ENCODE assay signal across 8 cellular contexts in the genomic region with DNA sequence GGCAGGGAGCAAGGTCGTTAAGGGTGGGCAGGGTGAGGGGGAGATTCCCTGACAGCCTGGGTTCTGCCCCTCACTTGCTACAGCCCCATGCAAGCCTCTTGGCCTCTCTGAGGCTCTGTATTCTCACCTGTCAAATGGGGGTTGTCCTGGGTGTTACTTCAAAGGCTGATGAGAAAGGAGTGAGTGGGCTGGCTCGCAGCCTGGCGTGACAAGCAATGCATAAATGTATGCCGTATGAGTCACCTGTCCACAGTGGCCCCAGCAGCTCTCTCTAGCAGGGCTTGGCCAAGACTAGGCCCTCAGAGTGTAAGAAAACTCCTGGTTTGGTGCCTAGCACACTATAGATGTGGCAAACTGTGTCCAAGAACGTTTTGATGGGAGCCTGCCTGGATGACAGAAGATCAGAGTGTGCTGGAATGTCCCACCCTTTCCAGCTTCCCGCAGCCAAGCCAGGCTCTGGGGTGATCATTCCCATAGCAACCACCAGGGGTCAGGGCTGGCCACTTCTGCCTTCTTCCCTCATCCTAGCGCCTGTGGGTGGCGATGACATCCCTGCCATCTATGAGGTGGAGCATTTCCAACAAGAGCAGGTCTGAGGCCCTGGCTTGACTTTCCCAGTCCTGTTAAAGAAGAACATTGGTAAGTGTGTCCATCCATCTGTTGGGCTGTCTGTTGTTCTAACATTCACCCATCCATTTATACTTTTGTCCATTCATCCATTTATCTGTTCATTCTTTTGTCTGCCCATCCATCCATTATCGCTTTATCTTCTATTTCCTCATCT.
DNase-seq lines count a peak whose midpoint lies in the region; ATAC-seq and TF ChIP-seq lines count a peak whose summit lies in the region.

No MANE protein-coding gene starts in this region.

- H3K4me3 Mint-ChIP-seq in memory B cell = no peak overlapping the region

- H3K27me3 Mint-ChIP-seq in memory B cell = peaks cover 10% of the 10 kb centered on the region

- ATAC-seq in GM19035 (IDR thresholded peaks at IDR 0.05; ENCODE audit: unreplicated experiment) (peak; percentile 79), HG03342 (IDR thresholded peaks at IDR 0.05; ENCODE audit: unreplicated experiment) (peak; percentile 75), memory B cell (ENCODE audit: low read depth) (peak; percentile 79)

- peak; percentile 90 for TF ChIP-seq CTCF in C4-2B (conservative IDR thresholded peaks at IDR 0.05)

- peaks cover 15% of the 10 kb centered on the region for H3K4me1 Mint-ChIP-seq in memory B cell

- peaks cover 4% of the 10 kb centered on the region for H3K9me3 Mint-ChIP-seq in memory B cell

- no peak overlapping the region for H3K27ac ChIP-seq in C4-2B

- H3K27ac Mint-ChIP-seq in memory B cell = no peak overlapping the region

- H3K36me3 Mint-ChIP-seq in memory B cell = peaks cover 1% of the 10 kb centered on the region

- DNase-seq in NCI-H526 treated with DMSO at 0.1 percent for 48 hours (lab: John Stamatoyannopoulos, UW) (peak; percentile 25), memory B cell (ENCODE audit: low spot score in 2 of 2) (peak; percentile 52 to 54)
- peak; percentile 50 to 52 for DNase-seq in activated CD4-positive, alpha-beta T cell treated with anti-CD3 and anti-CD28 coated beads, Interleukin-2, amount 50 U/mL, for 4 hours
- DNase-seq in effector CD8-positive, alpha-beta T cell (lab: John Stamatoyannopoulos, UW) = peak; percentile 42
- DNase-seq in stimulated activated CD8-positive, alpha-beta memory T cell treated with anti-CD3 and anti-CD28 coated beads, Interleukin-4, amount 100 ng/mL, for 48 hours = peak; percentile 84

Comparison
In these comparisons a context has a peak if more than half of its experiments do, and no peak if none do; other contexts are left out.
1. DNase-seq: peak in every context shown above with its lines; median percentile 84 in stimulated activated CD8-positive, alpha-beta memory T cell treated with anti-CD3 and anti-CD28 coated beads, Interleukin-4, amount 100 ng/mL, for 48 hours; 53 in memory B cell; 51 in activated CD4-positive, alpha-beta T cell treated with anti-CD3 and anti-CD28 coated beads, Interleukin-2, amount 50 U/mL, for 4 hours; 42 in effector CD8-positive, alpha-beta T cell; 25 in NCI-H526 treated with DMSO at 0.1 percent for 48 hours.